Comparison of ENCODE assay signal across 1 cellular context in the genomic region with DNA sequence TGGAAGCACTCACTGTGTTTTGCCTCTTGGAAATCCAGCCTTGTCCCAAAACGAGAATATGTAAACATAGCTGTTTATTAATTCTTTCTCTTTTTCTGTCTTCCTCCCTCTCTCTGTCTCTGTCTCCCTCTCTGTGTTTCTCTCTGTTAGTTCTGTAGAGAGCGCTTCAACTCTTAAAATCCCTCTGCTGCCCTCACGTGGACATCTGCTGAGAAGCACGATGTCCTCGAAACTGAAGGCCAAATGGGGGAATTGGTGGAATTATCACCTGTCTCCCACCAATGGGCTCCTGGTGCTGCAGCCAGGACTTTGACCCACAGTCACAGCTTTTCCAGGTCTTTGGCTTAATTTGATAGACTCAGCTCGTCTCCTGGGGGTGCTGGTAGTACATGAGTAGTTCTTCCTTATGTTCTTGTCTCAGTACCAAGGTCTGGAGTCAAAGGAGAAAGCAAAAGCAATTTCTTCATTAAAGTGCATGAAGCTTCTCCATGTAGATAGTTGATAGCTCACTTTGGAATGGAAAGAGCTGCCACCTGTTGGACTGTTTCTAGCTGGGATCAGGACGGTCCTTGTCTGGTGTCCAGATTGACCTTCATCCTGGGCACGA.
A peak's percentile ranks its signal among the peaks of the same experiment; 100 is the strongest.
TF ChIP-seq lines count a peak whose summit lies in the region.

No MANE protein-coding gene starts in this region.

TF ChIP-seq in HepG2, 621 proteins besides CTCF, POLR2A, EP300 and RAD21 (continued from another document and continues in another):
- TF ChIP-seq MAFF (IDR thresholded peaks at IDR 0.05; ENCODE audit: low read depth, low read length) (no peak), NCOR1 (IDR thresholded peaks at IDR 0.05; ENCODE audit: borderline replicate concordance, low read length) (no peak), ZNF17 (CRISPR knock-in tag; IDR thresholded peaks at IDR 0.05) (no peak), SYNCRIP (IDR thresholded peaks at IDR 0.05; ENCODE audit: insufficient read depth, low read depth, low read length) (no peak), ZNF282 (IDR thresholded peaks at IDR 0.05; ENCODE audit: partially characterized antibody) (no peak), DNMT1 (CRISPR knock-in tag; IDR thresholded peaks at IDR 0.05) (no peak), ZSCAN9 (CRISPR knock-in tag; IDR thresholded peaks at IDR 0.05; ENCODE audit: borderline replicate concordance) (0 out of 2 replicates have a peak, but pooled peaks have one; percentile 28), TBL1XR1 (IDR thresholded peaks at IDR 0.05; ENCODE audit: borderline replicate concordance, low read length, partially characterized antibody) (no peak), JDP2 (CRISPR knock-in tag; IDR thresholded peaks at IDR 0.05; ENCODE audit: borderline replicate concordance) (no peak), ZNF501 (CRISPR knock-in tag; IDR thresholded peaks at IDR 0.05) (no peak), RCOR2 (CRISPR knock-in tag; IDR thresholded peaks at IDR 0.05) (no peak), SIX4 (CRISPR knock-in tag; IDR thresholded peaks at IDR 0.05) (no peak), ZNF724P (CRISPR knock-in tag; IDR thresholded peaks at IDR 0.05; ENCODE audit: borderline replicate concordance) (no peak), TOPORS (CRISPR knock-in tag; IDR thresholded peaks at IDR 0.05) (no peak), ZNF441 (CRISPR knock-in tag; IDR thresholded peaks at IDR 0.05; ENCODE audit: borderline replicate concordance) (0 out of 2 replicates have a peak, but pooled peaks have one; percentile 39), ZNF557 (CRISPR knock-in tag; IDR thresholded peaks at IDR 0.05) (no peak), ZNF713 (CRISPR knock-in tag; IDR thresholded peaks at IDR 0.05) (no peak), ATAD3A (CRISPR knock-in tag; IDR thresholded peaks at IDR 0.05) (no peak), ZEB1 (IDR thresholded peaks at IDR 0.05; ENCODE audit: insufficient replicate concordance, low read depth) (no peak), ZMYM4 (CRISPR knock-in tag; IDR thresholded peaks at IDR 0.05) (peak; percentile 38; the same call in 1 of the 2 replicates), SMC3 (IDR thresholded peaks at IDR 0.05; ENCODE audit: low read length) (peak; percentile 94), SAFB2 (CRISPR knock-in tag; IDR thresholded peaks at IDR 0.05; ENCODE audit: borderline replicate concordance, low read depth) (no peak), PHF21A (CRISPR knock-in tag; IDR thresholded peaks at IDR 0.05) (no peak), HDAC2 (CRISPR knock-in tag; IDR thresholded peaks at IDR 0.05) (no peak)
- TF ChIP-seq, protein P1, sequence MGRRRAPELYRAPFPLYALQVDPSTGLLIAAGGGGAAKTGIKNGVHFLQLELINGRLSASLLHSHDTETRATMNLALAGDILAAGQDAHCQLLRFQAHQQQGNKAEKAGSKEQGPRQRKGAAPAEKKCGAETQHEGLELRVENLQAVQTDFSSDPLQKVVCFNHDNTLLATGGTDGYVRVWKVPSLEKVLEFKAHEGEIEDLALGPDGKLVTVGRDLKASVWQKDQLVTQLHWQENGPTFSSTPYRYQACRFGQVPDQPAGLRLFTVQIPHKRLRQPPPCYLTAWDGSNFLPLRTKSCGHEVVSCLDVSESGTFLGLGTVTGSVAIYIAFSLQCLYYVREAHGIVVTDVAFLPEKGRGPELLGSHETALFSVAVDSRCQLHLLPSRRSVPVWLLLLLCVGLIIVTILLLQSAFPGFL (CRISPR knock-in tag; IDR thresholded peaks at IDR 0.05): no peak
- TF ChIP-seq, protein P2, sequence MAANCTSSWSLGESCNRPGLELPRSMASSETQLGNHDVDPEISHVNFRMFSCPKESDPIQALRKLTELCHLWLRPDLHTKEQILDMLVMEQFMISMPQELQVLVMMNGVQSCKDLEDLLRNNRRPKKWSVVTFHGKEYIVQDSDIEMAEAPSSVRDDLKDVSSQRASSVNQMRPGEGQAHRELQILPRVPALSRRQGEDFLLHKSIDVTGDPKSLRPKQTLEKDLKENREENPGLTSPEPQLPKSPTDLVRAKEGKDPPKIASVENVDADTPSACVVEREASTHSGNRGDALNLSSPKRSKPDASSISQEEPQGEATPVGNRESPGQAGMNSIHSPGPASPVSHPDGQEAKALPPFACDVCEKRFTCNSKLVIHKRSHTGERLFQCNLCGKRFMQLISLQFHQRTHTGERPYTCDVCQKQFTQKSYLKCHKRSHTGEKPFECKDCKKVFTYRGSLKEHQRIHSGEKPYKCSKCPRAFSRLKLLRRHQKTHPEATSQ (CRISPR knock-in tag; IDR thresholded peaks at IDR 0.05; ENCODE audit: borderline replicate concordance): no peak
- TF ChIP-seq, protein P3, sequence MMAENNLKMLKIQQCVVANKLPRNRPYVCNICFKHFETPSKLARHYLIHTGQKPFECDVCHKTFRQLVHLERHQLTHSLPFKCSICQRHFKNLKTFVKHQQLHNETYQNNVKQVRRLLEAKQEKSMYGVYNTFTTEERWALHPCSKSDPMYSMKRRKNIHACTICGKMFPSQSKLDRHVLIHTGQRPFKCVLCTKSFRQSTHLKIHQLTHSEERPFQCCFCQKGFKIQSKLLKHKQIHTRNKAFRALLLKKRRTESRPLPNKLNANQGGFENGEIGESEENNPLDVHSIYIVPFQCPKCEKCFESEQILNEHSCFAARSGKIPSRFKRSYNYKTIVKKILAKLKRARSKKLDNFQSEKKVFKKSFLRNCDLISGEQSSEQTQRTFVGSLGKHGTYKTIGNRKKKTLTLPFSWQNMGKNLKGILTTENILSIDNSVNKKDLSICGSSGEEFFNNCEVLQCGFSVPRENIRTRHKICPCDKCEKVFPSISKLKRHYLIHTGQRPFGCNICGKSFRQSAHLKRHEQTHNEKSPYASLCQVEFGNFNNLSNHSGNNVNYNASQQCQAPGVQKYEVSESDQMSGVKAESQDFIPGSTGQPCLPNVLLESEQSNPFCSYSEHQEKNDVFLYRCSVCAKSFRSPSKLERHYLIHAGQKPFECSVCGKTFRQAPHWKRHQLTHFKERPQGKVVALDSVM (CRISPR knock-in tag; IDR thresholded peaks at IDR 0.05): no peak
- TF ChIP-seq, protein P4, sequence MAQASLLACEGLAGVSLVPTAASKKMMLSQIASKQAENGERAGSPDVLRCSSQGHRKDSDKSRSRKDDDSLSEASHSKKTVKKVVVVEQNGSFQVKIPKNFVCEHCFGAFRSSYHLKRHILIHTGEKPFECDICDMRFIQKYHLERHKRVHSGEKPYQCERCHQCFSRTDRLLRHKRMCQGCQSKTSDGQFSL (CRISPR knock-in tag; IDR thresholded peaks at IDR 0.05): no peak
- TF ChIP-seq, protein P5, sequence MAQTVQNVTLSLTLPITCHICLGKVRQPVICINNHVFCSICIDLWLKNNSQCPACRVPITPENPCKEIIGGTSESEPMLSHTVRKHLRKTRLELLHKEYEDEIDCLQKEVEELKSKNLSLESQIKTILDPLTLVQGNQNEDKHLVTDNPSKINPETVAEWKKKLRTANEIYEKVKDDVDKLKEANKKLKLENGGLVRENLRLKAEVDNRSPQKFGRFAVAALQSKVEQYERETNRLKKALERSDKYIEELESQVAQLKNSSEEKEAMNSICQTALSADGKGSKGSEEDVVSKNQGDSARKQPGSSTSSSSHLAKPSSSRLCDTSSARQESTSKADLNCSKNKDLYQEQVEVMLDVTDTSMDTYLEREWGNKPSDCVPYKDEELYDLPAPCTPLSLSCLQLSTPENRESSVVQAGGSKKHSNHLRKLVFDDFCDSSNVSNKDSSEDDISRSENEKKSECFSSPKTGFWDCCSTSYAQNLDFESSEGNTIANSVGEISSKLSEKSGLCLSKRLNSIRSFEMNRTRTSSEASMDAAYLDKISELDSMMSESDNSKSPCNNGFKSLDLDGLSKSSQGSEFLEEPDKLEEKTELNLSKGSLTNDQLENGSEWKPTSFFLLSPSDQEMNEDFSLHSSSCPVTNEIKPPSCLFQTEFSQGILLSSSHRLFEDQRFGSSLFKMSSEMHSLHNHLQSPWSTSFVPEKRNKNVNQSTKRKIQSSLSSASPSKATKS (CRISPR knock-in tag; IDR thresholded peaks at IDR 0.05): no peak
- TF ChIP-seq, protein P6, sequence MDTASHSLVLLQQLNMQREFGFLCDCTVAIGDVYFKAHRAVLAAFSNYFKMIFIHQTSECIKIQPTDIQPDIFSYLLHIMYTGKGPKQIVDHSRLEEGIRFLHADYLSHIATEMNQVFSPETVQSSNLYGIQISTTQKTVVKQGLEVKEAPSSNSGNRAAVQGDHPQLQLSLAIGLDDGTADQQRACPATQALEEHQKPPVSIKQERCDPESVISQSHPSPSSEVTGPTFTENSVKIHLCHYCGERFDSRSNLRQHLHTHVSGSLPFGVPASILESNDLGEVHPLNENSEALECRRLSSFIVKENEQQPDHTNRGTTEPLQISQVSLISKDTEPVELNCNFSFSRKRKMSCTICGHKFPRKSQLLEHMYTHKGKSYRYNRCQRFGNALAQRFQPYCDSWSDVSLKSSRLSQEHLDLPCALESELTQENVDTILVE (CRISPR knock-in tag; IDR thresholded peaks at IDR 0.05): no peak
- TF ChIP-seq, protein P7, sequence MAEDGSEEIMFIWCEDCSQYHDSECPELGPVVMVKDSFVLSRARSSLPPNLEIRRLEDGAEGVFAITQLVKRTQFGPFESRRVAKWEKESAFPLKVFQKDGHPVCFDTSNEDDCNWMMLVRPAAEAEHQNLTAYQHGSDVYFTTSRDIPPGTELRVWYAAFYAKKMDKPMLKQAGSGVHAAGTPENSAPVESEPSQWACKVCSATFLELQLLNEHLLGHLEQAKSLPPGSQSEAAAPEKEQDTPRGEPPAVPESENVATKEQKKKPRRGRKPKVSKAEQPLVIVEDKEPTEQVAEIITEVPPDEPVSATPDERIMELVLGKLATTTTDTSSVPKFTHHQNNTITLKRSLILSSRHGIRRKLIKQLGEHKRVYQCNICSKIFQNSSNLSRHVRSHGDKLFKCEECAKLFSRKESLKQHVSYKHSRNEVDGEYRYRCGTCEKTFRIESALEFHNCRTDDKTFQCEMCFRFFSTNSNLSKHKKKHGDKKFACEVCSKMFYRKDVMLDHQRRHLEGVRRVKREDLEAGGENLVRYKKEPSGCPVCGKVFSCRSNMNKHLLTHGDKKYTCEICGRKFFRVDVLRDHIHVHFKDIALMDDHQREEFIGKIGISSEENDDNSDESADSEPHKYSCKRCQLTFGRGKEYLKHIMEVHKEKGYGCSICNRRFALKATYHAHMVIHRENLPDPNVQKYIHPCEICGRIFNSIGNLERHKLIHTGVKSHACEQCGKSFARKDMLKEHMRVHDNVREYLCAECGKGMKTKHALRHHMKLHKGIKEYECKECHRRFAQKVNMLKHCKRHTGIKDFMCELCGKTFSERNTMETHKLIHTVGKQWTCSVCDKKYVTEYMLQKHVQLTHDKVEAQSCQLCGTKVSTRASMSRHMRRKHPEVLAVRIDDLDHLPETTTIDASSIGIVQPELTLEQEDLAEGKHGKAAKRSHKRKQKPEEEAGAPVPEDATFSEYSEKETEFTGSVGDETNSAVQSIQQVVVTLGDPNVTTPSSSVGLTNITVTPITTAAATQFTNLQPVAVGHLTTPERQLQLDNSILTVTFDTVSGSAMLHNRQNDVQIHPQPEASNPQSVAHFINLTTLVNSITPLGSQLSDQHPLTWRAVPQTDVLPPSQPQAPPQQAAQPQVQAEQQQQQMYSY (CRISPR knock-in tag; IDR thresholded peaks at IDR 0.05): no peak
- TF ChIP-seq, protein P8, sequence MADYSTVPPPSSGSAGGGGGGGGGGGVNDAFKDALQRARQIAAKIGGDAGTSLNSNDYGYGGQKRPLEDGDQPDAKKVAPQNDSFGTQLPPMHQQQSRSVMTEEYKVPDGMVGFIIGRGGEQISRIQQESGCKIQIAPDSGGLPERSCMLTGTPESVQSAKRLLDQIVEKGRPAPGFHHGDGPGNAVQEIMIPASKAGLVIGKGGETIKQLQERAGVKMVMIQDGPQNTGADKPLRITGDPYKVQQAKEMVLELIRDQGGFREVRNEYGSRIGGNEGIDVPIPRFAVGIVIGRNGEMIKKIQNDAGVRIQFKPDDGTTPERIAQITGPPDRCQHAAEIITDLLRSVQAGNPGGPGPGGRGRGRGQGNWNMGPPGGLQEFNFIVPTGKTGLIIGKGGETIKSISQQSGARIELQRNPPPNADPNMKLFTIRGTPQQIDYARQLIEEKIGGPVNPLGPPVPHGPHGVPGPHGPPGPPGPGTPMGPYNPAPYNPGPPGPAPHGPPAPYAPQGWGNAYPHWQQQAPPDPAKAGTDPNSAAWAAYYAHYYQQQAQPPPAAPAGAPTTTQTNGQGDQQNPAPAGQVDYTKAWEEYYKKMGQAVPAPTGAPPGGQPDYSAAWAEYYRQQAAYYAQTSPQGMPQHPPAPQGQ (CRISPR knock-in tag; IDR thresholded peaks at IDR 0.05; ENCODE audit: borderline replicate concordance): no peak
- TF ChIP-seq, protein P9, sequence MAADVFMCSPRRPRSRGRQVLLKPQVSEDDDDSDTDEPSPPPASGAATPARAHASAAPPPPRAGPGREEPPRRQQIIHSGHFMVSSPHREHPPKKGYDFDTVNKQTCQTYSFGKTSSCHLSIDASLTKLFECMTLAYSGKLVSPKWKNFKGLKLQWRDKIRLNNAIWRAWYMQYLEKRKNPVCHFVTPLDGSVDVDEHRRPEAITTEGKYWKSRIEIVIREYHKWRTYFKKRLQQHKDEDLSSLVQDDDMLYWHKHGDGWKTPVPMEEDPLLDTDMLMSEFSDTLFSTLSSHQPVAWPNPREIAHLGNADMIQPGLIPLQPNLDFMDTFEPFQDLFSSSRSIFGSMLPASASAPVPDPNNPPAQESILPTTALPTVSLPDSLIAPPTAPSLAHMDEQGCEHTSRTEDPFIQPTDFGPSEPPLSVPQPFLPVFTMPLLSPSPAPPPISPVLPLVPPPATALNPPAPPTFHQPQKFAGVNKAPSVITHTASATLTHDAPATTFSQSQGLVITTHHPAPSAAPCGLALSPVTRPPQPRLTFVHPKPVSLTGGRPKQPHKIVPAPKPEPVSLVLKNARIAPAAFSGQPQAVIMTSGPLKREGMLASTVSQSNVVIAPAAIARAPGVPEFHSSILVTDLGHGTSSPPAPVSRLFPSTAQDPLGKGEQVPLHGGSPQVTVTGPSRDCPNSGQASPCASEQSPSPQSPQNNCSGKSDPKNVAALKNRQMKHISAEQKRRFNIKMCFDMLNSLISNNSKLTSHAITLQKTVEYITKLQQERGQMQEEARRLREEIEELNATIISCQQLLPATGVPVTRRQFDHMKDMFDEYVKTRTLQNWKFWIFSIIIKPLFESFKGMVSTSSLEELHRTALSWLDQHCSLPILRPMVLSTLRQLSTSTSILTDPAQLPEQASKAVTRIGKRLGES (CRISPR knock-in tag; IDR thresholded peaks at IDR 0.05; ENCODE audit: borderline replicate concordance): no peak
- TF ChIP-seq, protein P10, sequence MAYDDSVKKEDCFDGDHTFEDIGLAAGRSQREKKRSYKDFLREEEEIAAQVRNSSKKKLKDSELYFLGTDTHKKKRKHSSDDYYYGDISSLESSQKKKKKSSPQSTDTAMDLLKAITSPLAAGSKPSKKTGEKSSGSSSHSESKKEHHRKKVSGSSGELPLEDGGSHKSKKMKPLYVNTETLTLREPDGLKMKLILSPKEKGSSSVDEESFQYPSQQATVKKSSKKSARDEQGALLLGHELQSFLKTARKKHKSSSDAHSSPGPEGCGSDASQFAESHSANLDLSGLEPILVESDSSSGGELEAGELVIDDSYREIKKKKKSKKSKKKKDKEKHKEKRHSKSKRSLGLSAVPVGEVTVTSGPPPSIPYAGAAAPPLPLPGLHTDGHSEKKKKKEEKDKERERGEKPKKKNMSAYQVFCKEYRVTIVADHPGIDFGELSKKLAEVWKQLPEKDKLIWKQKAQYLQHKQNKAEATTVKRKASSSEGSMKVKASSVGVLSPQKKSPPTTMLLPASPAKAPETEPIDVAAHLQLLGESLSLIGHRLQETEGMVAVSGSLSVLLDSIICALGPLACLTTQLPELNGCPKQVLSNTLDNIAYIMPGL (CRISPR knock-in tag; IDR thresholded peaks at IDR 0.05; ENCODE audit: borderline replicate concordance in 1 of 2, low read depth in 1 of 2): no peak
